In genomic region chr7:70738080-70738479, GRCh38 we compare ENCODE assay signal across 1 cellular context.
TF ChIP-seq lines count a peak whose summit lies in the region.

No MANE protein-coding gene starts in this region.

TF ChIP-seq in GM23338, 12 proteins besides CTCF, POLR2A, EP300 and RAD21 (continued from another document):
- no peak for TF ChIP-seq ETS1 (IDR thresholded peaks at IDR 0.05)
- no peak for TF ChIP-seq POLR2AphosphoS5 (IDR thresholded peaks at IDR 0.05; ENCODE audit: low read depth)
